In genomic region chr6:28490191-28490890, GRCh38 we compare ENCODE assay signal across 8 cellular contexts. TPM values are rescaled to one million over a fixed set of nuclear protein-coding genes. Genes with fewer than 3 reads are reported as not detected.
DNase-seq lines count a peak whose midpoint lies in the region; ATAC-seq and TF ChIP-seq lines count a peak whose summit lies in the region.

No MANE protein-coding gene starts in this region.

- H3K4me3 Mint-ChIP-seq in osteocyte (ENCODE audit: unreplicated experiment): peak overlapping the region; percentile 77

- peaks cover 43% of the 10 kb centered on the region for H3K27me3 Mint-ChIP-seq in osteocyte (ENCODE audit: unreplicated experiment)

- DNase-seq in GM06990 (ENCODE audit: extremely low read depth, insufficient read length): peak; percentile 22
- DNase-seq in dermis blood vessel endothelial cell: peak; percentile 42
- DNase-seq in osteocyte (ENCODE audit: extremely low spot score, unreplicated experiment): no peak
- DNase-seq in kidney tubule cell (ENCODE audit: low spot score): no peak

- WGBS in HUES64: 14% methylated on average over 23 of the region's 23 CpGs

- H3K4me1 ChIP-seq in HUES64 (ENCODE audit: insufficient read depth, low read length): no peaks in the 10 kb centered on the region

- no peaks in the 10 kb centered on the region for H3K9me3 Mint-ChIP-seq in osteocyte (ENCODE audit: unreplicated experiment)

- peak overlapping the region; percentile 67; the same call in 1 of the 2 replicates for H3K27ac ChIP-seq in HUES64 (ENCODE audit: low read depth, low read length)

- H3K36me3 Mint-ChIP-seq in osteocyte (ENCODE audit: unreplicated experiment): no peaks in the 10 kb centered on the region

- peak overlapping the region; percentile 54 for H3K4me3 ChIP-seq in GM06990 (replicated peaks; ENCODE audit: low read depth, low read length)
- H3K4me3 ChIP-seq in HUES64 (ENCODE audit: low read length): peak overlapping the region; percentile 93

- ATAC-seq in GM19467 (IDR thresholded peaks at IDR 0.05; ENCODE audit: unreplicated experiment) (no peak), GM21717 (IDR thresholded peaks at IDR 0.05; ENCODE audit: unreplicated experiment) (no peak), GM18858 (IDR thresholded peaks at IDR 0.05; ENCODE audit: unreplicated experiment) (no peak)

- H3K27me3 ChIP-seq in GM06990 (replicated peaks; ENCODE audit: control insufficient read depth, insufficient read depth, low read length) (no peaks in the 10 kb centered on the region), HUES64 (ENCODE audit: insufficient read depth, low read length) (peaks cover 3% of the 10 kb centered on the region; the same call in 1 of the 2 replicates)

- H3K36me3 ChIP-seq in GM06990 (ENCODE audit: control insufficient read depth, insufficient read depth, low read length): no peaks in the 10 kb centered on the region
- H3K36me3 ChIP-seq in HUES64 (ENCODE audit: insufficient read depth, low read length): no peaks in the 10 kb centered on the region

- peak overlapping the region; percentile 78 for H3K9ac ChIP-seq in HUES64 (ENCODE audit: low read depth, low read length)

- no peak for TF ChIP-seq CTCF in GM06990 (IDR thresholded peaks at IDR 0.05; ENCODE audit: insufficient read depth, low read length, poor library complexity, severe bottlenecking)
- no peak for TF ChIP-seq CTCF in osteocyte (IDR thresholded peaks at IDR 0.05)

- no peaks in the 10 kb centered on the region for H3K9me3 ChIP-seq in HUES64 (ENCODE audit: insufficient read depth, low read depth, low read length)

- H3K4me1 Mint-ChIP-seq in osteocyte (ENCODE audit: unreplicated experiment): peaks cover 16% of the 10 kb centered on the region

- peak overlapping the region; percentile 66 for H3K27ac Mint-ChIP-seq in osteocyte (ENCODE audit: unreplicated experiment)

RNA-seq across cellular contexts. Expression of gene GPX6, which starts 25.3 kb away (rescaled TPM):
- polyA plus RNA-seq in HUES64 (2013, experiment 1 of 2): not detected
- not detected for polyA plus RNA-seq in HUES64 (2013, experiment 2 of 2)
- total RNA-seq in dermis blood vessel endothelial cell (not detected in 2 replicates), osteocyte (not detected in 2 replicates)

RNA-seq across cellular contexts. Expression of gene GPX5, which starts 35.3 kb away (rescaled TPM):
- polyA plus RNA-seq in HUES64 (2013, experiment 1 of 2): not detected
- not detected for polyA plus RNA-seq in HUES64 (2013, experiment 2 of 2)
- total RNA-seq in dermis blood vessel endothelial cell (not detected in 2 replicates), osteocyte (not detected in 2 replicates)

RNA-seq across cellular contexts. Expression of gene ZSCAN23, which starts 47.0 kb away (rescaled TPM):
- polyA plus RNA-seq in HUES64 (2013, experiment 1 of 2): 4.7 TPM
- polyA plus RNA-seq in HUES64 (2013, experiment 2 of 2): 3.9 TPM
- total RNA-seq in dermis blood vessel endothelial cell: 0.51 and 0.74 TPM in 2 replicates
- total RNA-seq in osteocyte: 5.4 and 6.0 TPM in 2 replicates

Comparison
In these comparisons a context has a peak if more than half of its experiments do, and no peak if none do; other contexts are left out.
1. DNase-seq: peak in GM06990 (single experiment) and dermis blood vessel endothelial cell (single experiment); none in osteocyte (single experiment) and kidney tubule cell (single experiment).